1 cellular context compared by ENCODE assay signal in the genomic region with DNA sequence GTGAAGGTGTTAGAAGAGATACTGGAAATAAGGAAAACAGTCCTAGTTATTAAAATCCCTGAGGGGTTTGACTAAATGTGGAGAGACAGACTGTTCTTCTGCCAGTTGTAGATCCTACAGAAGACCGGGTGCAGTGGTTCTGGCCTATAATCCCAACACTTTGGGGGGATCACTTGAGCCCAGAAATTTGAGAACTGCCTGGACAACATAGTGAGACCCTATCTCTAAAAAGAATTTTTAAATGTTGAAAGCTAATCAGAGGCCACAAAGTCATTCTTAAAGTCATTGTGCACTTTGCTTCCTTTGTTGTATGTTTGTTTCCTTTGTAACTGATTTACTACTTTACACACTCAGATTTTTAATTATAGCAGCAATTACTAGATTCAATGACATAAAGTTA.
TF ChIP-seq lines count a peak whose summit lies in the region.

No MANE protein-coding gene starts in this region.

TF ChIP-seq in H1, 55 proteins besides CTCF, POLR2A, EP300 and RAD21 (continued from another document):
- TF ChIP-seq KDM1A (IDR thresholded peaks at IDR 0.05; ENCODE audit: borderline replicate concordance, low read length) = peak; percentile 23; the same call in 1 of the 2 replicates
- no peak for TF ChIP-seq TBP (IDR thresholded peaks at IDR 0.05; ENCODE audit: low read depth, low read length)
- no peak for TF ChIP-seq CTBP2 (IDR thresholded peaks at IDR 0.05; ENCODE audit: borderline replicate concordance, insufficient read depth, insufficient read length, low read length)
- TF ChIP-seq POLR2AphosphoS5 (IDR thresholded peaks at IDR 0.05; ENCODE audit: low read depth, low read length) = no peak
- TF ChIP-seq SIRT6 (IDR thresholded peaks at IDR 0.05; ENCODE audit: low read length) = no peak
- no peak for TF ChIP-seq CHD2 (IDR thresholded peaks at IDR 0.05; ENCODE audit: low read length)
- no peak for TF ChIP-seq NANOG (IDR thresholded peaks at IDR 0.05; ENCODE audit: insufficient read depth, low read depth, low read length, poor library complexity, severe bottlenecking)
- TF ChIP-seq HDAC2 (IDR thresholded peaks at IDR 0.05; ENCODE audit: borderline replicate concordance in 1 of 2, low read depth in 2 of 2, low read length in 2 of 2) = peak in 1 of 2 experiments; percentile 32; a peak in 1 of 4 replicates
- no peak for TF ChIP-seq ASH2L (IDR thresholded peaks at IDR 0.05; ENCODE audit: low read length)
- TF ChIP-seq, protein P1, sequence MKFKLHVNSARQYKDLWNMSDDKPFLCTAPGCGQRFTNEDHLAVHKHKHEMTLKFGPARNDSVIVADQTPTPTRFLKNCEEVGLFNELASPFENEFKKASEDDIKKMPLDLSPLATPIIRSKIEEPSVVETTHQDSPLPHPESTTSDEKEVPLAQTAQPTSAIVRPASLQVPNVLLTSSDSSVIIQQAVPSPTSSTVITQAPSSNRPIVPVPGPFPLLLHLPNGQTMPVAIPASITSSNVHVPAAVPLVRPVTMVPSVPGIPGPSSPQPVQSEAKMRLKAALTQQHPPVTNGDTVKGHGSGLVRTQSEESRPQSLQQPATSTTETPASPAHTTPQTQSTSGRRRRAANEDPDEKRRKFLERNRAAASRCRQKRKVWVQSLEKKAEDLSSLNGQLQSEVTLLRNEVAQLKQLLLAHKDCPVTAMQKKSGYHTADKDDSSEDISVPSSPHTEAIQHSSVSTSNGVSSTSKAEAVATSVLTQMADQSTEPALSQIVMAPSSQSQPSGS (IDR thresholded peaks at IDR 0.05; ENCODE audit: low read length) = no peak
- TF ChIP-seq POU5F1 (IDR thresholded peaks at IDR 0.05; ENCODE audit: low read depth, low read length) = no peak
- no peak for TF ChIP-seq TCF12 (IDR thresholded peaks at IDR 0.05; ENCODE audit: low read depth, low read length)
TF ChIP-seq in H1: peak in this region for 2.
